12 cellular contexts compared by ENCODE assay signal in genomic region chr1:36134031-36134430, GRCh38. TPM values are rescaled to one million over a fixed set of nuclear protein-coding genes. Genes with fewer than 3 reads are reported as not detected.
A peak's percentile ranks its signal among the peaks of the same experiment; 100 is the strongest.
DNase-seq lines count a peak whose midpoint lies in the region; ATAC-seq, FAIRE-seq and TF ChIP-seq lines count a peak whose summit lies in the region.
"Had no signal": no experiment of that assay in that cellular context is flagged by ENCODE, and none has a peak within 500 bp of the region (broad histone marks: within the 10 kb centered on the region; RNA-seq: fewer than 3 reads in every experiment).

No MANE protein-coding gene starts in this region.

- H3K9me3 Mint-ChIP-seq in HFFc6, result no peaks in the 10 kb centered on the region
- H3K9me3 Mint-ChIP-seq: activated T-cell treated with anti-CD3 and anti-CD28 coated beads, Interleukin-2, amount 50 U/mL, for 4 hours had no signal

- H3K9ac ChIP-seq in keratinocyte (ENCODE audit: control insufficient read depth, extremely low read depth, insufficient read depth, low read length), result peak overlapping the region; percentile 18
- H3K9ac ChIP-seq: BLaER1 had no signal

- H3K9me1 ChIP-seq in keratinocyte (ENCODE audit: control insufficient read depth, extremely low read depth, insufficient read depth, low read length), result no peaks in the 10 kb centered on the region

- TF ChIP-seq CTCF in HFFc6 (IDR thresholded peaks at IDR 0.05) (no peak), keratinocyte (optimal IDR thresholded peaks at IDR 0.05 in 1 of 3, IDR thresholded peaks at IDR 0.05 in 1 of 3, conservative IDR thresholded peaks at IDR 0.05 in 1 of 3; ENCODE audit: extremely low read depth in 1 of 3, insufficient read depth in 2 of 3, low read length in 3 of 3) (no peak)

- peaks cover 3% of the 10 kb centered on the region for H3K79me2 ChIP-seq in keratinocyte (ENCODE audit: control insufficient read depth, insufficient read depth, low read length)

- H3K36me3 ChIP-seq in keratinocyte (ENCODE audit: control insufficient read depth in 2 of 2, extremely low read depth in 1 of 2, insufficient read depth in 2 of 2, low read length in 2 of 2), result peaks cover 9 to 20% of the 10 kb centered on the region in 2 experiments

- H4K20me1 ChIP-seq in keratinocyte (ENCODE audit: control insufficient read depth, extremely low read depth, insufficient read depth, low read length), result no peaks in the 10 kb centered on the region

- H3K9me3 ChIP-seq in keratinocyte (ENCODE audit: control insufficient read depth, low read depth, low read length), result no peaks in the 10 kb centered on the region
- H3K9me3 ChIP-seq: BLaER1 had no signal

- peaks cover 7% of the 10 kb centered on the region for H3K36me3 Mint-ChIP-seq in HFFc6 (ENCODE audit: low read depth)

- peak overlapping the region; percentile 76 for H3K4me2 ChIP-seq in keratinocyte (ENCODE audit: control insufficient read depth, extremely low read depth, insufficient read depth, low read depth, low read length)
- H3K4me2 ChIP-seq: BLaER1 had no signal

- dilution Hi-C loops in keratinocyte (cut with MboI; ENCODE audit: extremely low pct_ligation_motif_present, low sequenced_read_pairs), result no loop called here

- H3K27me3 Mint-ChIP-seq in HFFc6 (ENCODE audit: insufficient read depth), result no peaks in the 10 kb centered on the region; the same call in 1 of the 2 replicates

- H3K4me1 Mint-ChIP-seq in HFFc6 (ENCODE audit: low read depth), result peaks cover 54% of the 10 kb centered on the region

- H3K27me3 ChIP-seq in keratinocyte (ENCODE audit: control insufficient read depth, extremely low read depth, insufficient read depth, low read length), result no peaks in the 10 kb centered on the region
- H3K27me3 ChIP-seq: BLaER1 had no signal

- peaks cover 43% of the 10 kb centered on the region for H3K4me1 ChIP-seq in keratinocyte (ENCODE audit: control insufficient read depth, extremely low read depth, insufficient read depth, low read length)
- H3K4me1 ChIP-seq: BLaER1 had no signal

- peak overlapping the region; percentile 36; the same call in 1 of the 2 replicates for H3K4me3 Mint-ChIP-seq in HFFc6
- H3K4me3 Mint-ChIP-seq: activated T-cell treated with anti-CD3 and anti-CD28 coated beads, Interleukin-2, amount 50 U/mL, for 4 hours had no signal

- no peak for ATAC-seq in HG02588 (IDR thresholded peaks at IDR 0.05; ENCODE audit: unreplicated experiment)

- H2AFZ ChIP-seq in keratinocyte (ENCODE audit: control insufficient read depth, low read length), result no peak overlapping the region

- peak overlapping the region; percentile 94 for H3K27ac Mint-ChIP-seq in HFFc6

- H3K27ac ChIP-seq in keratinocyte (ENCODE audit: control insufficient read depth, insufficient read depth, low read length), result peak overlapping the region; percentile 98
- peak overlapping the region; percentile 63 for H3K27ac ChIP-seq in substantia nigra (ENCODE audit: low read depth, low read length, poor library complexity, severe bottlenecking)
- H3K27ac ChIP-seq: BLaER1 had no signal

- FAIRE-seq in keratinocyte (lab: Jason Lieb, UNC), result no peak

- DNase-seq in HFFc6 (no peak), astrocyte of the hippocampus (ENCODE audit: low read depth, low spot score) (peak; percentile 56), keratinocyte (ENCODE audit: low read depth, low spot score) (no peak), substantia nigra (lab: John Stamatoyannopoulos, UW) (no peak), NCI-H524 (lab: John Stamatoyannopoulos, UW) (no peak)
- DNase-seq in activated naive CD4-positive, alpha-beta T cell treated with Interleukin-2 at 50 U/mL for 16 hours, result no peak
- DNase-seq: activated T-cell treated with anti-CD3 and anti-CD28 coated beads, Interleukin-2, amount 50 U/mL, for 4 hours; NCI-H187 treated with DMSO at 0.1 percent for 48 hours had no signal

- H3K4me3 ChIP-seq in keratinocyte (ENCODE audit: control insufficient read depth in 2 of 3, extremely low read depth in 1 of 3, insufficient read depth in 2 of 3, low read depth in 1 of 3, low read length in 3 of 3), result no peak overlapping the region
- H3K4me3 ChIP-seq: BLaER1 had no signal

RNA-seq across cellular contexts. Expression of gene COL8A2, which starts 9.0 kb away (rescaled TPM):
- 1 to 10 TPM; 1.9 to 6.4 (median 2.4) TPM for total RNA-seq in HFFc6 (2021; fragmentation: NEBNext Ultra II Directional; extraction: Animal tissue kit (Norgen Biotek cat#: 25700))
- polyA plus RNA-seq in keratinocyte, result 0.09 to 0.28 TPM (median 0.23 TPM) in 3 replicates
- polyA plus RNA-seq in keratinocyte (2011; ENCODE audit: low read depth), result 0.06 TPM
- polyA plus RNA-seq in keratinocyte (2011; cell fraction: cytosol; rRNA removed), result 0.05 and 0.06 TPM in 2 replicates
- 0.38 and 0.63 TPM in 2 replicates for polyA plus RNA-seq in keratinocyte (2011; cell fraction: nucleus; rRNA removed)
- polyA plus RNA-seq in keratinocyte (2012; ENCODE audit: low replicate concordance), result 0.18 and 0.39 TPM in 2 replicates
- polyA minus RNA-seq in keratinocyte, result 0.06 to 1.1 TPM (median 0.30 TPM) in 3 replicates
- not detected for polyA minus RNA-seq in keratinocyte (2011; cell fraction: cytosol; rRNA and poly(A)+ RNA removed)
- polyA minus RNA-seq in keratinocyte (2011; cell fraction: nucleus; rRNA and poly(A)+ RNA removed), result 0.53 and 0.54 TPM in 2 replicates

RNA-seq across cellular contexts. Expression of gene TRAPPC3, which starts 15.3 kb away (rescaled TPM):
- total RNA-seq in HFFc6 (2021; fragmentation: NEBNext Ultra II Directional; extraction: Animal tissue kit (Norgen Biotek cat#: 25700)), result 10 to 100 TPM; 76.6 to 93.4 (median 78.6) TPM
- polyA plus RNA-seq in keratinocyte, result 145 to 173 TPM (median 169 TPM) in 3 replicates
- polyA plus RNA-seq in keratinocyte (2011; ENCODE audit: low read depth), result 97.0 TPM
- polyA plus RNA-seq in keratinocyte (2011; cell fraction: cytosol; rRNA removed), result 145 and 218 TPM in 2 replicates
- polyA plus RNA-seq in keratinocyte (2011; cell fraction: nucleus; rRNA removed), result 115 TPM in 2 replicates
- 105 and 147 TPM in 2 replicates for polyA plus RNA-seq in keratinocyte (2012; ENCODE audit: low replicate concordance)
- polyA minus RNA-seq in keratinocyte, result 18.6 to 56.0 TPM (median 55.2 TPM) in 3 replicates
- polyA minus RNA-seq in keratinocyte (2011; cell fraction: cytosol; rRNA and poly(A)+ RNA removed), result 210 TPM
- 24.0 and 30.9 TPM in 2 replicates for polyA minus RNA-seq in keratinocyte (2011; cell fraction: nucleus; rRNA and poly(A)+ RNA removed)

RNA-seq across cellular contexts. Expression of gene MAP7D1, which starts 21.9 kb away (rescaled TPM):
- total RNA-seq in HFFc6 (2021; fragmentation: NEBNext Ultra II Directional; extraction: Animal tissue kit (Norgen Biotek cat#: 25700)), result 100 to 1,000 TPM; 202 to 234 (median 210) TPM
- 75.0 to 168 TPM (median 84.4 TPM) in 3 replicates for polyA plus RNA-seq in keratinocyte
- 232 TPM for polyA plus RNA-seq in keratinocyte (2011; ENCODE audit: low read depth)
- polyA plus RNA-seq in keratinocyte (2011; cell fraction: cytosol; rRNA removed), result 78.2 and 125 TPM in 2 replicates
- 171 and 172 TPM in 2 replicates for polyA plus RNA-seq in keratinocyte (2011; cell fraction: nucleus; rRNA removed)
- 165 and 219 TPM in 2 replicates for polyA plus RNA-seq in keratinocyte (2012; ENCODE audit: low replicate concordance)
- 61.2 to 253 TPM (median 62.4 TPM) in 3 replicates for polyA minus RNA-seq in keratinocyte
- 213 TPM for polyA minus RNA-seq in keratinocyte (2011; cell fraction: cytosol; rRNA and poly(A)+ RNA removed)
- 86.6 and 113 TPM in 2 replicates for polyA minus RNA-seq in keratinocyte (2011; cell fraction: nucleus; rRNA and poly(A)+ RNA removed)

RNA-seq across cellular contexts. Expression of gene ADPRS, which starts 45.3 kb away (rescaled TPM):
- 10 to 100 TPM; 24.4 to 30.9 (median 27.0) TPM for total RNA-seq in HFFc6 (2021; fragmentation: NEBNext Ultra II Directional; extraction: Animal tissue kit (Norgen Biotek cat#: 25700))
- 33.1 to 47.6 TPM (median 42.6 TPM) in 3 replicates for polyA plus RNA-seq in keratinocyte
- 15.2 TPM for polyA plus RNA-seq in keratinocyte (2011; ENCODE audit: low read depth)
- 30.2 and 35.9 TPM in 2 replicates for polyA plus RNA-seq in keratinocyte (2011; cell fraction: cytosol; rRNA removed)
- 33.6 and 38.0 TPM in 2 replicates for polyA plus RNA-seq in keratinocyte (2011; cell fraction: nucleus; rRNA removed)
- 32.2 and 40.8 TPM in 2 replicates for polyA plus RNA-seq in keratinocyte (2012; ENCODE audit: low replicate concordance)
- polyA minus RNA-seq in keratinocyte, result 20.9 to 33.1 TPM (median 30.5 TPM) in 3 replicates
- 25.3 TPM for polyA minus RNA-seq in keratinocyte (2011; cell fraction: cytosol; rRNA and poly(A)+ RNA removed)
- 12.9 and 13.8 TPM in 2 replicates for polyA minus RNA-seq in keratinocyte (2011; cell fraction: nucleus; rRNA and poly(A)+ RNA removed)

RNA-seq across cellular contexts. Expression of gene TEKT2, which starts 50.1 kb away (rescaled TPM):
- not detected for total RNA-seq in HFFc6 (2021; fragmentation: NEBNext Ultra II Directional; extraction: Animal tissue kit (Norgen Biotek cat#: 25700))
- polyA plus RNA-seq in keratinocyte, result 0.02 to 0.13 TPM (median 0.03 TPM) in 3 replicates
- polyA plus RNA-seq in keratinocyte (2011; ENCODE audit: low read depth), result not detected
- polyA plus RNA-seq in keratinocyte (2011; cell fraction: cytosol; rRNA removed), result 0.06 TPM in 1 of 2 replicates, not detected in the other
- 0.14 and 0.33 TPM in 2 replicates for polyA plus RNA-seq in keratinocyte (2011; cell fraction: nucleus; rRNA removed)
- 0.14 TPM in 1 of 2 replicates, not detected in the other for polyA plus RNA-seq in keratinocyte (2012; ENCODE audit: low replicate concordance)
- 0.29 TPM in 1 of 3 replicates, not detected in the others for polyA minus RNA-seq in keratinocyte
- not detected for polyA minus RNA-seq in keratinocyte (2011; cell fraction: cytosol; rRNA and poly(A)+ RNA removed)
- polyA minus RNA-seq in keratinocyte (2011; cell fraction: nucleus; rRNA and poly(A)+ RNA removed), result not detected in 2 replicates
- total RNA-seq: HT1080, SK-MEL-5 had no signal
